Comparison of ENCODE assay signal across 18 cellular contexts in the genomic region with DNA sequence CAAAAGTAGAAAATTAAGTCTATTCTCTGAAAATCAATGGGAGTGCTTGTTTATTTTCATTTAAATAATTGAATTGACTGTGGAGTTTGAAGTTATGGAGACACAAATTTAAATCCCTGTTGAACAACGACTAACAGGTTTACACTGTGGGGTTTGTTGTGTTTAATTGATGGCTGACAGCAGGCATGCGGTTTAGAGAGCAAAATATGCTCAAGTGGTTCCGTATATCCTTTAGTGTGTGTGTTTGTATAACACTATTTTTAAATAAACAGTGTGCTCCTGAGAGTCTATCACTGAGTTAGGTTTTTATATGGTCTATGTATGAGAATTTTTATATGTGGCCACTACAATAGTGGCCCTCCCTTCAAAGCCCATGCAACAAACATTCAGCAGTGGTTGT.
"Had no signal": no experiment of that assay in that cellular context is flagged by ENCODE, and none has a peak within 500 bp of the region (broad histone marks: within the 10 kb centered on the region; RNA-seq: fewer than 3 reads in every experiment).

No MANE protein-coding gene starts in this region.

- H3K9me3 Mint-ChIP-seq: activated T-cell treated with anti-CD3 and anti-CD28 coated beads, Interleukin-2, amount 50 U/mL, for 24 hours; activated T-helper 17 cell treated with anti-CD3 and anti-CD28 coated beads, Interleukin-2, amount 50 U/mL, for 72 hours; central memory CD8-positive, alpha-beta T cell; natural killer cell treated with Interleukin-12 subunit alpha and Interleukin-12 subunit beta and Interleukin-15 and Interleukin-18, amount 100 ng/mL, for 72 hours; T-helper 2 cell treated with Interferon-gamma antibody and Interleukin-4, amounts not matched to agents 5 μg/mL and 100 μg/mL, for 36 hours had no signal

- DNase-seq: activated CD4-positive, alpha-beta T cell treated with anti-CD3 and anti-CD28 coated beads for 1 hour; activated CD4-positive, alpha-beta T cell treated with anti-CD3 and anti-CD28 coated beads, Interleukin-2, amount 50 U/mL, for 1 hour; activated naive CD4-positive, alpha-beta T cell; activated T-cell treated with anti-CD3 and anti-CD28 coated beads, Interleukin-2, amount 50 U/mL, for 24 hours; adrenal gland; effector memory CD4-positive, alpha-beta T cell; foreskin melanocyte; hypothalamus; left cardiac atrium; spleen; stimulated activated CD4-positive, alpha-beta T cell treated with anti-CD3 and anti-CD28 coated beads, Interleukin-4, amount 100 ng/mL, for 24 hours; stimulated activated naive CD4-positive, alpha-beta T cell treated with Interleukin-2 at 50 U/mL for 16 hours; upper lobe of left lung had no signal

- H3K27me3 Mint-ChIP-seq: activated naive CD8-positive, alpha-beta T cell; activated T-cell treated with anti-CD3 and anti-CD28 coated beads, Interleukin-2, amount 50 U/mL, for 24 hours; activated T-helper 17 cell treated with anti-CD3 and anti-CD28 coated beads, Interleukin-2, amount 50 U/mL, for 72 hours; central memory CD8-positive, alpha-beta T cell; natural killer cell treated with Interleukin-12 subunit alpha and Interleukin-12 subunit beta and Interleukin-15 and Interleukin-18, amount 100 ng/mL, for 72 hours had no signal

- ATAC-seq: activated T-helper 17 cell treated with anti-CD3 and anti-CD28 coated beads, Interleukin-2, amount 50 U/mL, for 72 hours; left cardiac atrium; natural killer cell treated with Interleukin-12 subunit alpha and Interleukin-12 subunit beta and Interleukin-15 and Interleukin-18, amount 100 ng/mL, for 72 hours had no signal

- H3K27ac Mint-ChIP-seq: activated naive CD8-positive, alpha-beta T cell; activated T-cell treated with anti-CD3 and anti-CD28 coated beads, Interleukin-2, amount 50 U/mL, for 24 hours; activated T-helper 17 cell treated with anti-CD3 and anti-CD28 coated beads, Interleukin-2, amount 50 U/mL, for 72 hours; natural killer cell treated with Interleukin-12 subunit alpha and Interleukin-12 subunit beta and Interleukin-15 and Interleukin-18, amount 100 ng/mL, for 72 hours; T-helper 2 cell treated with Interferon-gamma antibody and Interleukin-4, amounts not matched to agents 5 μg/mL and 100 μg/mL, for 36 hours had no signal

- H3K36me3 Mint-ChIP-seq: activated naive CD8-positive, alpha-beta T cell; natural killer cell treated with Interleukin-12 subunit alpha and Interleukin-12 subunit beta and Interleukin-15 and Interleukin-18, amount 100 ng/mL, for 72 hours had no signal

- H3K4me1 Mint-ChIP-seq: activated T-helper 17 cell treated with anti-CD3 and anti-CD28 coated beads, Interleukin-2, amount 50 U/mL, for 72 hours; central memory CD8-positive, alpha-beta T cell had no signal

- H3K4me3 Mint-ChIP-seq: activated naive CD8-positive, alpha-beta T cell; activated T-cell treated with anti-CD3 and anti-CD28 coated beads, Interleukin-2, amount 50 U/mL, for 24 hours; activated T-helper 17 cell treated with anti-CD3 and anti-CD28 coated beads, Interleukin-2, amount 50 U/mL, for 72 hours; central memory CD8-positive, alpha-beta T cell; natural killer cell treated with Interleukin-12 subunit alpha and Interleukin-12 subunit beta and Interleukin-15 and Interleukin-18, amount 100 ng/mL, for 72 hours; T-helper 2 cell treated with Interferon-gamma antibody and Interleukin-4, amounts not matched to agents 5 μg/mL and 100 μg/mL, for 36 hours had no signal
